16 cellular contexts compared by ENCODE assay signal in genomic region chr6:109292983-109293586, GRCh38.
DNase-seq lines count a peak whose midpoint lies in the region; ATAC-seq and TF ChIP-seq lines count a peak whose summit lies in the region.
"Had no signal": no experiment of that assay in that cellular context is flagged by ENCODE, and none has a peak within 500 bp of the region (broad histone marks: within the 10 kb centered on the region; RNA-seq: fewer than 3 reads in every experiment).

No MANE protein-coding gene starts in this region.

- H3K4me1 ChIP-seq in left ventricle myocardium inferior = peaks cover 32% of the 10 kb centered on the region
- H3K4me1 ChIP-seq in PC-9 (replicated peaks; ENCODE audit: insufficient read depth) = peaks cover 31% of the 10 kb centered on the region
- H3K4me1 ChIP-seq: SJSA1 had no signal

- intact Hi-C loops in left ventricle myocardium inferior (cut with micrococcal nuclease) (no loop called here), left cardiac atrium (cut with DNase I) (no loop called here), PC-9 (cut with micrococcal nuclease; ENCODE audit: unreplicated experiment) (no loop called here)

- no peaks in the 10 kb centered on the region for H3K9me2 ChIP-seq in PC-9 (ENCODE audit: insufficient read depth)

- H3K4me2 ChIP-seq in PC-9 = peak overlapping the region; percentile 43

- H3K4me3 ChIP-seq in left ventricle myocardium inferior = no peak overlapping the region
- H3K4me3 ChIP-seq in PC-9 = no peak overlapping the region
- H3K4me3 ChIP-seq: A549, SJSA1 had no signal

- TF ChIP-seq CTCF in left ventricle myocardium inferior (IDR thresholded peaks at IDR 0.05; ENCODE audit: borderline replicate concordance) (no peak), PC-9 (conservative IDR thresholded peaks at IDR 0.05) (no peak)

- no peak for ATAC-seq in left cardiac atrium
- no peak for ATAC-seq in GM18867 (IDR thresholded peaks at IDR 0.05; ENCODE audit: unreplicated experiment)

- H3K79me2 ChIP-seq in PC-9 (ENCODE audit: low read depth) = no peaks in the 10 kb centered on the region

- no peaks in the 10 kb centered on the region; the same call in 1 of the 2 replicates for H3F3A ChIP-seq in PC-9 (ENCODE audit: insufficient read depth, low read depth)

- BruUV-seq in PC-9 (replicated peaks; lab: Mats Ljungman, UMichigan) = no TSS peak

- no peak overlapping the region for H2AFZ ChIP-seq in PC-9

- H3K36me3 ChIP-seq in left ventricle myocardium inferior = no peaks in the 10 kb centered on the region
- H3K36me3 ChIP-seq in PC-9 (ENCODE audit: low read depth) = no peaks in the 10 kb centered on the region
- H3K36me3 ChIP-seq: SJSA1 had no signal

- POLR2A ChIA-PET in PC-9 (lab: Charles Lee; ENCODE audit: unreplicated experiment) = no interaction called here

- H3K9me3 ChIP-seq in left ventricle myocardium inferior (replicated peaks) = no peaks in the 10 kb centered on the region
- no peaks in the 10 kb centered on the region for H3K9me3 ChIP-seq in PC-9 (ENCODE audit: insufficient read depth, low read depth)
- H3K9me3 ChIP-seq: A549, SJSA1 had no signal

- CTCF ChIA-PET in PC-9 (lab: Charles Lee) = no interaction called here

- DNase-seq in left ventricle myocardium inferior = no peak
- DNase-seq in left cardiac atrium = no peak
- DNase-seq in PC-9 = peak in 1 of 2 experiments; percentile 70
- DNase-seq in epithelial cell of prostate (ENCODE audit: low read depth, low spot score) = no peak
- no peak for DNase-seq in central memory CD4-positive, alpha-beta T cell
- no peak for DNase-seq in NCI-H2171 (lab: John Stamatoyannopoulos, UW)
- no peak for DNase-seq in SIG-M5 treated with dmso at 0.1 percent for 504 hours (lab: John Stamatoyannopoulos, UW; ENCODE audit: unreplicated experiment)
- DNase-seq: CD4-positive, CD25-positive, alpha-beta regulatory T cell; NCI-H1092 treated with DMSO at 0.1 percent for 48 hours; NCI-H1694; NCI-H2107; NCI-H446; SW 1271 had no signal

- no peaks in the 10 kb centered on the region for H4K20me1 ChIP-seq in PC-9 (ENCODE audit: insufficient read depth)

- peak overlapping the region; percentile 48 for H3K27ac ChIP-seq in left ventricle myocardium inferior (replicated peaks)
- peak overlapping the region; percentile 39; the same call in 1 of the 2 replicates for H3K27ac ChIP-seq in PC-9
- peak overlapping the region; percentile 35 for H3K27ac ChIP-seq in epithelial cell of prostate
- H3K27ac ChIP-seq: A549, SJSA1 had no signal

- H3K27me3 ChIP-seq in left ventricle myocardium inferior (ENCODE audit: low read depth) = peaks cover 13% of the 10 kb centered on the region
- H3K27me3 ChIP-seq in PC-9 (ENCODE audit: insufficient read depth, low read depth) = no peaks in the 10 kb centered on the region
- H3K27me3 ChIP-seq: SJSA1 had no signal
